In the genomic region with DNA sequence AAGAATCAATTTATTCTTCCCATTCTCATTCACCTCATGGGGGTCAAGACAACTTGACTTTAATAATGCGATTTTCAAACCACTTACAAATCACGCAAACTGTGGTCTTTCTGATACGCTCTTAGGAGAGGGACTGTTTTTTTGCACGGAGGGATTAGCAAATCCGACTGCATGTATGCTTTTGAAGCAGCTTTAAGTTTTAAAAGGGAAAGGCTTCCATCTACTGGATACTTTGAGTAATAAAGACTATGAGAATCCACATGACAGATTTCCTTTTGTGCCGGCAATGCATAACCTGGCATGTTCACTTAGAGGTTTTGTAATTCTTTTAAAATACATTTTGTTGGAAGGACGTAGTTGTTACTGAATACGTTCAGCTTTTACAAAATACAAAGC, we compare ENCODE assay signal across 9 cellular contexts.
DNase-seq lines count a peak whose midpoint lies in the region; TF ChIP-seq lines count a peak whose summit lies in the region.
"Had no signal": no experiment of that assay in that cellular context is flagged by ENCODE, and none has a peak within 500 bp of the region (broad histone marks: within the 10 kb centered on the region; RNA-seq: fewer than 3 reads in every experiment).

No MANE protein-coding gene starts in this region.

- no peak overlapping the region for H3K27ac ChIP-seq in C4-2B
- H3K27ac ChIP-seq in OCI-LY3 (ENCODE audit: low read length) = no peak overlapping the region
- H3K27ac ChIP-seq in parathyroid adenoma = no peak overlapping the region
- H3K27ac ChIP-seq in sigmoid colon = no peak overlapping the region

- no peaks in the 10 kb centered on the region for H3K9me3 ChIP-seq in OCI-LY3 (ENCODE audit: insufficient read depth, low read length)
- no peaks in the 10 kb centered on the region for H3K9me3 ChIP-seq in parathyroid adenoma (ENCODE audit: control insufficient read depth, low read length)
- no peaks in the 10 kb centered on the region for H3K9me3 ChIP-seq in sigmoid colon

- H3K4me3 ChIP-seq in OCI-LY3 (ENCODE audit: low read length) (peak overlapping the region; percentile 71), parathyroid adenoma (ENCODE audit: low read depth, low read length) (no peak overlapping the region), sigmoid colon (no peak overlapping the region)

- intact Hi-C loops in sigmoid colon (cut with DNase I) (no loop called here), posterior cingulate gyrus (cut with DNase I) (loop anchor here (1.0 to 10.0 kb wide), 3 partner anchors 504 to 1211 kb away; partner anchors contain the start of gene GALNT13)

- no peaks in the 10 kb centered on the region for H3K4me1 Mint-ChIP-seq in HFFc6 (ENCODE audit: low read depth)
- H3K4me1 Mint-ChIP-seq: central memory CD8-positive, alpha-beta T cell had no signal

- no peaks in the 10 kb centered on the region for H3K36me3 ChIP-seq in OCI-LY3 (replicated peaks; ENCODE audit: low read depth, low read length)
- no peaks in the 10 kb centered on the region for H3K36me3 ChIP-seq in parathyroid adenoma (ENCODE audit: control insufficient read depth, insufficient read depth, low read length)
- H3K36me3 ChIP-seq in sigmoid colon = no peaks in the 10 kb centered on the region

- H3K9me3 Mint-ChIP-seq in HFFc6 = peaks cover 15% of the 10 kb centered on the region

- no peaks in the 10 kb centered on the region for H3K36me3 Mint-ChIP-seq in HFFc6 (ENCODE audit: low read depth)

- H3K4me1 ChIP-seq in OCI-LY3 (ENCODE audit: low read length) = peaks cover 8% of the 10 kb centered on the region
- no peaks in the 10 kb centered on the region for H3K4me1 ChIP-seq in parathyroid adenoma
- H3K4me1 ChIP-seq in sigmoid colon = no peaks in the 10 kb centered on the region

- TF ChIP-seq CTCF in C4-2B (conservative IDR thresholded peaks at IDR 0.05) = peak; percentile 49
- TF ChIP-seq CTCF in OCI-LY3 (IDR thresholded peaks at IDR 0.05; ENCODE audit: low read depth, low read length) = peak; percentile 63
- peak; percentile 18 for TF ChIP-seq CTCF in parathyroid adenoma (IDR thresholded peaks at IDR 0.05)
- TF ChIP-seq CTCF in sigmoid colon (IDR thresholded peaks at IDR 0.05) = peak in 1 of 4 experiments; percentile 20
- TF ChIP-seq CTCF in HFFc6 (IDR thresholded peaks at IDR 0.05) = no peak; the same call in 1 of the 2 replicates

- no peak overlapping the region for H3K4me3 Mint-ChIP-seq in HFFc6
- H3K4me3 Mint-ChIP-seq: central memory CD8-positive, alpha-beta T cell had no signal

- WGBS in sigmoid colon, 2 donors = 7 to 9% methylated on average over 8 of the region's 8 CpGs

- H3K9ac ChIP-seq in OCI-LY3 (ENCODE audit: low read length) (no peak overlapping the region), parathyroid adenoma (no peak overlapping the region)

- TF ChIP-seq POLR2A in erythroblast (IDR thresholded peaks at IDR 0.05; ENCODE audit: low read length) (no peak), sigmoid colon (IDR thresholded peaks at IDR 0.05) (no peak)

- no peaks in the 10 kb centered on the region for H3K27me3 ChIP-seq in OCI-LY3 (ENCODE audit: low read depth, low read length)
- H3K27me3 ChIP-seq in parathyroid adenoma (ENCODE audit: control insufficient read depth, insufficient read depth, low read length) = no peaks in the 10 kb centered on the region
- H3K27me3 ChIP-seq in sigmoid colon = no peaks in the 10 kb centered on the region

- H3K4me2 ChIP-seq in OCI-LY3 (ENCODE audit: low read length) (peak overlapping the region; percentile 92), parathyroid adenoma (ENCODE audit: low read length) (no peak overlapping the region)

- H3K79me2 ChIP-seq in OCI-LY3 (ENCODE audit: low read length) (no peaks in the 10 kb centered on the region), parathyroid adenoma (no peaks in the 10 kb centered on the region)

- H3K27ac Mint-ChIP-seq in HFFc6 = no peak overlapping the region

- no peaks in the 10 kb centered on the region for H3K27me3 Mint-ChIP-seq in HFFc6 (ENCODE audit: insufficient read depth)
- H3K27me3 Mint-ChIP-seq: central memory CD8-positive, alpha-beta T cell had no signal

- H4K20me1 ChIP-seq in OCI-LY3 (ENCODE audit: insufficient read depth, low read length) = no peaks in the 10 kb centered on the region

- DNase-seq in HS-5 (ENCODE audit: low read depth) (peak; percentile 48), erythroblast (lab: John Stamatoyannopoulos, UW) (peak; percentile 7 to 12), sigmoid colon (no peak), HFFc6 (no peak), posterior cingulate gyrus (no peak)

- H2AFZ ChIP-seq in OCI-LY3 (ENCODE audit: low read depth, low read length) (0 out of 2 replicates have a peak overlapping the region, but pooled peaks have one; percentile 68), parathyroid adenoma (no peak overlapping the region)

- no peak for TF ChIP-seq EP300 in sigmoid colon (IDR thresholded peaks at IDR 0.05)

Comparison
In these comparisons a context has a peak if more than half of its experiments do, and no peak if none do; other contexts are left out.
1. DNase-seq: peak in HS-5 (single experiment) and erythroblast (2 of 2); none in sigmoid colon (single experiment), HFFc6 (single experiment) and posterior cingulate gyrus (0 of 10).